Comparison of ENCODE assay signal across 10 cellular contexts in genomic region chr13:19172647-19173030, GRCh38. TPM values are rescaled to one million over a fixed set of nuclear protein-coding genes. Genes with fewer than 3 reads are reported as not detected.
"Had no signal": no experiment of that assay in that cellular context is flagged by ENCODE, and none has a peak within 500 bp of the region (broad histone marks: within the 10 kb centered on the region; RNA-seq: fewer than 3 reads in every experiment).

No MANE protein-coding gene starts in this region.

- H3K27ac Mint-ChIP-seq: HFFc6 had no signal

- H3K9me3 ChIP-seq: HAP-1 had no signal

- H3K4me1 ChIP-seq: HAP-1 had no signal

- H3K4me3 ChIP-seq: GM23248, HAP-1 had no signal

- H3K9ac ChIP-seq: GM23248 had no signal

- FAIRE-seq: HTR-8/SVneo had no signal

- H3K4me3 Mint-ChIP-seq: HFFc6 had no signal

- H3K27ac ChIP-seq: GM23248 had no signal

- DNase-seq: GM23248, GOT3, H7, HFFc6, IMR-90 had no signal

- ATAC-seq: HCT116 had no signal

- H3K36me3 ChIP-seq: HAP-1 had no signal

RNA-seq across cellular contexts. Expression of gene TUBA3C, which starts 9.0 kb away (rescaled TPM):
- total RNA-seq: GM23248, H4, H7, HFFc6, HT-29, IMR-90 had no signal
- polyA plus RNA-seq: GM23248, IMR-90 had no signal
